13 cellular contexts compared by ENCODE assay signal in genomic region chr2:165601866-165602636, GRCh38.
DNase-seq lines count a peak whose midpoint lies in the region; ATAC-seq and TF ChIP-seq lines count a peak whose summit lies in the region.
"Had no signal": no experiment of that assay in that cellular context is flagged by ENCODE, and none has a peak within 500 bp of the region (broad histone marks: within the 10 kb centered on the region; RNA-seq: fewer than 3 reads in every experiment).

No MANE protein-coding gene starts in this region.

- TF ChIP-seq POLR2A in gastroesophageal sphincter (IDR thresholded peaks at IDR 0.05) = no peak
- no peak for TF ChIP-seq POLR2A in GM18505 (IDR thresholded peaks at IDR 0.05; ENCODE audit: borderline replicate concordance, extremely low read depth, insufficient read depth, insufficient read length)

- H3K27ac ChIP-seq in gastroesophageal sphincter = no peak overlapping the region

- peaks cover 8% of the 10 kb centered on the region for H3K9me3 Mint-ChIP-seq in type B pancreatic cell
- H3K9me3 Mint-ChIP-seq: activated CD4-positive, alpha-beta T cell treated with anti-CD3 and anti-CD28 coated beads, Interleukin-2, amount 10 ng/mL, durations not matched to agents 24 days and 14 days; naive B cell had no signal

- peaks cover 8% of the 10 kb centered on the region for H3K4me1 Mint-ChIP-seq in type B pancreatic cell (ENCODE audit: unreplicated experiment)
- H3K4me1 Mint-ChIP-seq: activated CD4-positive, alpha-beta T cell treated with anti-CD3 and anti-CD28 coated beads, Interleukin-2, amount 10 ng/mL, durations not matched to agents 24 days and 14 days had no signal

- H3K27me3 ChIP-seq in gastroesophageal sphincter = no peaks in the 10 kb centered on the region

- H3K4me1 ChIP-seq in gastroesophageal sphincter = no peaks in the 10 kb centered on the region

- no peaks in the 10 kb centered on the region for H3K9me3 ChIP-seq in gastroesophageal sphincter

- peaks cover 24% of the 10 kb centered on the region for H3K36me3 Mint-ChIP-seq in type B pancreatic cell
- H3K36me3 Mint-ChIP-seq: naive B cell had no signal

- H3K4me3 Mint-ChIP-seq in type B pancreatic cell = no peak overlapping the region
- H3K4me3 Mint-ChIP-seq: activated CD4-positive, alpha-beta T cell treated with anti-CD3 and anti-CD28 coated beads, Interleukin-2, amount 10 ng/mL, durations not matched to agents 24 days and 14 days; naive B cell had no signal

- TF ChIP-seq EP300 in gastroesophageal sphincter (IDR thresholded peaks at IDR 0.05) = no peak

- H3K4me3 ChIP-seq in gastroesophageal sphincter = no peak overlapping the region

- 47 to 79% methylated on average over 3 of the region's 3 CpGs for WGBS in gastroesophageal sphincter (ENCODE audit: low coverage in 1 of 2), 2 donors

- H3K27me3 Mint-ChIP-seq in type B pancreatic cell = no peaks in the 10 kb centered on the region
- H3K27me3 Mint-ChIP-seq: activated CD4-positive, alpha-beta T cell treated with anti-CD3 and anti-CD28 coated beads, Interleukin-2, amount 10 ng/mL, durations not matched to agents 24 days and 14 days had no signal

- in situ Hi-C loops in KBM-7 (cut with MboI; ENCODE audit: low pct_unique_long_range_greater_than_20kb, low sequenced_read_pairs) = no loop called here

- TF ChIP-seq CTCF in gastroesophageal sphincter (IDR thresholded peaks at IDR 0.05) = no peak
- TF ChIP-seq CTCF in type B pancreatic cell (conservative IDR thresholded peaks at IDR 0.05) = no peak

- peak; percentile 49 for DNase-seq in NCI-H2171 treated with DMSO at 0.1 percent for 48 hours (lab: John Stamatoyannopoulos, UW)
- no peak for DNase-seq in NCI-H2171 (lab: John Stamatoyannopoulos, UW)
- peak; percentile 85 for DNase-seq in amniotic epithelial cell (ENCODE audit: low read depth)
- DNase-seq in type B pancreatic cell (ENCODE audit: extremely low spot score, unreplicated experiment) = no peak
- no peak for DNase-seq in KBM-7
- no peak for DNase-seq in NCI-H446 (lab: John Stamatoyannopoulos, UW)
- DNase-seq: 8988T; activated CD4-positive, alpha-beta T cell treated with anti-CD3 and anti-CD28 coated beads, Interleukin-2, amount 10 ng/mL, durations not matched to agents 24 days and 14 days; activated gamma-delta T cell; naive B cell; NCI-H524 treated with DMSO at 0.1 percent for 48 hours had no signal

- peaks cover 0 to under 1% of the 10 kb centered on the region in 2 donors for H3K36me3 ChIP-seq in gastroesophageal sphincter

- ATAC-seq in gastroesophageal sphincter (peak; percentile 71), GM18505 (IDR thresholded peaks at IDR 0.05; ENCODE audit: unreplicated experiment) (no peak)

- peak overlapping the region; percentile 17 for H3K27ac Mint-ChIP-seq in type B pancreatic cell
- H3K27ac Mint-ChIP-seq: activated CD4-positive, alpha-beta T cell treated with anti-CD3 and anti-CD28 coated beads, Interleukin-2, amount 10 ng/mL, durations not matched to agents 24 days and 14 days; naive B cell had no signal

Comparison
In these comparisons a context has a peak if more than half of its experiments do, and no peak if none do; other contexts are left out.
1. DNase-seq: peak in NCI-H2171 treated with DMSO at 0.1 percent for 48 hours (single experiment) and amniotic epithelial cell (single experiment); none in NCI-H2171 (single experiment), type B pancreatic cell (single experiment), KBM-7 (single experiment) and NCI-H446 (0 of 2).